Comparison of ENCODE assay signal across 14 cellular contexts in genomic region chr7:134552105-134552504, GRCh38. TPM values are rescaled to one million over a fixed set of nuclear protein-coding genes. Genes with fewer than 3 reads are reported as not detected.
DNase-seq lines count a peak whose midpoint lies in the region; ATAC-seq, FAIRE-seq and TF ChIP-seq lines count a peak whose summit lies in the region.
"Had no signal": no experiment of that assay in that cellular context is flagged by ENCODE, and none has a peak within 500 bp of the region (broad histone marks: within the 10 kb centered on the region; RNA-seq: fewer than 3 reads in every experiment).

No MANE protein-coding gene starts in this region.

- H4K91ac ChIP-seq in H1 (replicated peaks; ENCODE audit: insufficient read length, low read length) = no peak overlapping the region

- peak; percentile 3 for DNase-seq in EL
- peak; percentile 28 for DNase-seq in NB4 (ENCODE audit: low read depth)
- no peak for DNase-seq in H1 (ENCODE audit: low read depth in 1 of 2, low spot score in 2 of 2)
- DNase-seq in osteoblast (ENCODE audit: insufficient read length, low spot score, missing footprints) = no peak
- DNase-seq in kidney tubule cell (ENCODE audit: low spot score) = no peak
- no peak for DNase-seq in NCI-H1436 (lab: John Stamatoyannopoulos, UW)
- no peak for DNase-seq in HPDE6-E6E7 (ENCODE audit: extremely low spot score)
- DNase-seq: activated effector memory CD4-positive, alpha-beta T cell treated with anti-CD3 and anti-CD28 coated beads, Interleukin-2, amount 50 U/mL, for 16 hours; DMS79 treated with DMSO at 0.1 percent for 48 hours; H7; occipital lobe; thyroid gland had no signal

- no peak for ATAC-seq in GM21528 (IDR thresholded peaks at IDR 0.05; ENCODE audit: low FRiP score, unreplicated experiment)

- 72% methylated on average over 3 of the region's 7 CpGs; no CpG with 5 or more reads in 1 of the 2 experiments for WGBS in H1 (ENCODE audit: extremely low coverage in 1 of 2, insufficient coverage in 1 of 2, insufficient read length in 1 of 2, insufficient replicate concordance in 2 of 2, low coverage in 1 of 2, low lambda C conversion rate in 2 of 2, missing lambda C conversion rate in 1 of 2), 2 experiments

- CTCF ChIA-PET in H1 (lab: Charles Lee; ENCODE audit: partially characterized antibody) = interaction anchor here (0.6 to 6.3 kb wide), 24 partner anchors 9 to 231 kb away, joined by 3 to 40 read pairs (median 4); partner anchors contain the start of gene AKR1B1

- H3K27me3 ChIP-seq in H1 (replicated peaks in 1 of 4; ENCODE audit: control insufficient read depth in 3 of 4, extremely low read depth in 1 of 4, insufficient read depth in 3 of 4, low read length in 3 of 4) = no peaks in the 10 kb centered on the region; a peak in 1 of 7 replicates
- peaks cover 10% of the 10 kb centered on the region for H3K27me3 ChIP-seq in osteoblast (ENCODE audit: insufficient read depth, low read length)
- H3K27me3 ChIP-seq: thyroid gland had no signal

- H3K4ac ChIP-seq in H1 (replicated peaks; ENCODE audit: insufficient read length, low read depth, low read length) = no peak overlapping the region

- H2BK5ac ChIP-seq in H1 (ENCODE audit: low read depth, low read length) = no peak overlapping the region

- H3K4me3 ChIP-seq in NB4 (ENCODE audit: low read depth, low read length) (no peak overlapping the region), H1 (ENCODE audit: extremely low read depth in 1 of 4, insufficient read depth in 2 of 4, low read depth in 3 of 4, low read length in 4 of 4) (no peak overlapping the region), osteoblast (ENCODE audit: insufficient read depth, low read length) (no peak overlapping the region)
- H3K4me3 ChIP-seq: thyroid gland had no signal

- H3K4me2 ChIP-seq in H1 (ENCODE audit: insufficient read depth in 1 of 2, low read depth in 2 of 2, low read length in 2 of 2) (no peak overlapping the region), osteoblast (ENCODE audit: insufficient read depth, low read length) (no peak overlapping the region)

- H3K79me2 ChIP-seq in H1 (ENCODE audit: control insufficient read depth in 1 of 2, insufficient read depth in 2 of 2, low read length in 2 of 2) = no peaks in the 10 kb centered on the region
- H3K79me2 ChIP-seq in osteoblast (ENCODE audit: insufficient read depth, low read length) = no peaks in the 10 kb centered on the region

- H3K9me3 ChIP-seq in H1 (ENCODE audit: insufficient read depth in 2 of 2, low read depth in 1 of 2, low read length in 1 of 2) (no peaks in the 10 kb centered on the region), osteoblast (ENCODE audit: low read depth, low read length) (no peaks in the 10 kb centered on the region)
- H3K9me3 ChIP-seq: thyroid gland had no signal

- H3K9ac ChIP-seq in H1 (replicated peaks in 1 of 4; ENCODE audit: extremely low read depth in 1 of 4, low read depth in 3 of 4, low read length in 3 of 4) = no peak overlapping the region

- no peak overlapping the region for H4K8ac ChIP-seq in H1 (ENCODE audit: extremely low read depth, insufficient read depth, low read length)

- H4K20me1 ChIP-seq in H1 (replicated peaks in 1 of 2; ENCODE audit: control insufficient read depth in 1 of 2, insufficient read depth in 2 of 2, low read length in 2 of 2) (no peaks in the 10 kb centered on the region), osteoblast (ENCODE audit: insufficient read depth, low read length) (no peaks in the 10 kb centered on the region)

- TF ChIP-seq RAD21 in H1 (IDR thresholded peaks at IDR 0.05 in 1 of 2, conservative IDR thresholded peaks at IDR 0.05 in 1 of 2; ENCODE audit: low read depth in 2 of 2, low read length in 2 of 2) = peak; percentile 55 to 68

- H3K36me3 ChIP-seq in H1 (ENCODE audit: control insufficient read depth in 2 of 4, insufficient read depth in 4 of 4, low read length in 3 of 4) (no peaks in the 10 kb centered on the region), osteoblast (ENCODE audit: insufficient read depth, low read length) (no peaks in the 10 kb centered on the region)
- H3K36me3 ChIP-seq: thyroid gland had no signal

- no peak overlapping the region for H3K14ac ChIP-seq in H1 (ENCODE audit: insufficient read length)

- no peaks in the 10 kb centered on the region for H3K79me1 ChIP-seq in H1 (ENCODE audit: low read depth, low read length)

- H3K18ac ChIP-seq in H1 (ENCODE audit: extremely low read depth, low read length) = no peak overlapping the region

- H3K56ac ChIP-seq in H1 (replicated peaks; ENCODE audit: insufficient read length, low read depth, low read length) = no peak overlapping the region

- no peak overlapping the region for H2BK12ac ChIP-seq in H1 (ENCODE audit: low read depth, low read length)

- POLR2A ChIA-PET in H1 (lab: Charles Lee; ENCODE audit: partially characterized antibody) = interaction anchor here (1.0 kb wide), 1 partner anchor 94 kb away, joined by 3 read pairs; no protein-coding TSS in a partner anchor

- H2AFZ ChIP-seq in H1 (ENCODE audit: low read length) (no peak overlapping the region), osteoblast (ENCODE audit: low read length) (no peak overlapping the region)

- no peak overlapping the region for H2AK5ac ChIP-seq in H1 (ENCODE audit: low read depth, low read length)

- H3K4me1 ChIP-seq in H1 (replicated peaks in 1 of 4; ENCODE audit: control insufficient read depth in 3 of 4, insufficient read depth in 4 of 4, low read length in 3 of 4) (peaks cover 1 to 6% (median 4%) of the 10 kb centered on the region in 4 experiments; a peak in 6 of 7 replicates), osteoblast (ENCODE audit: insufficient read depth, low read length) (peaks cover 8% of the 10 kb centered on the region)

- H4K5ac ChIP-seq in H1 (ENCODE audit: insufficient read length, low read depth, low read length) = no peak overlapping the region

- TF ChIP-seq EP300 in H1 (IDR thresholded peaks at IDR 0.05; ENCODE audit: borderline replicate concordance in 1 of 2, low read depth in 2 of 2, low read length in 2 of 2) = no peak

- H2BK120ac ChIP-seq in H1 (replicated peaks; ENCODE audit: low read depth, low read length) = no peak overlapping the region

- peak; percentile 12 for TF ChIP-seq CTCF in NB4 (IDR thresholded peaks at IDR 0.05; ENCODE audit: low read depth, low read length)
- TF ChIP-seq CTCF in H1 (IDR thresholded peaks at IDR 0.05; ENCODE audit: control extremely low read depth in 1 of 3, insufficient read depth in 1 of 3, low read depth in 1 of 3, low read length in 3 of 3) = peak; percentile 42 to 60 (median 52)
- peak; percentile 40 for TF ChIP-seq CTCF in osteoblast (IDR thresholded peaks at IDR 0.05; ENCODE audit: extremely low read depth, low read depth, low read length)

- H3K27ac ChIP-seq in H1 (ENCODE audit: low read depth, low read length) (no peak overlapping the region), osteoblast (ENCODE audit: low read depth, low read length) (no peak overlapping the region)
- H3K27ac ChIP-seq: thyroid gland, VCaP had no signal

- H3K23me2 ChIP-seq in H1 (ENCODE audit: low read depth, low read length) = no peaks in the 10 kb centered on the region

- H3K23ac ChIP-seq in H1 (ENCODE audit: insufficient read length) = no peak overlapping the region

- no peak for FAIRE-seq in H1 (lab: Jason Lieb, UNC)

- H2BK15ac ChIP-seq in H1 (ENCODE audit: low read length) = no peak overlapping the region

- no peak for TF ChIP-seq POLR2A in NB4 (IDR thresholded peaks at IDR 0.05; ENCODE audit: extremely low read depth, insufficient read length)
- TF ChIP-seq POLR2A in H1 (IDR thresholded peaks at IDR 0.05; ENCODE audit: control extremely low read depth in 1 of 2, low read depth in 2 of 2, low read length in 2 of 2) = no peak

- H2BK20ac ChIP-seq in H1 (ENCODE audit: low read length) = no peak overlapping the region

TF ChIP-seq in H1, 55 proteins besides CTCF, POLR2A, EP300 and RAD21 (continues in another document):
- TF ChIP-seq ZNF274 (IDR thresholded peaks at IDR 0.05; ENCODE audit: borderline replicate concordance, extremely low read depth, low read length) (no peak), TBP (IDR thresholded peaks at IDR 0.05; ENCODE audit: low read depth, low read length) (no peak), NANOG (IDR thresholded peaks at IDR 0.05; ENCODE audit: insufficient read depth, low read depth, low read length, poor library complexity, severe bottlenecking) (no peak), TEAD4 (IDR thresholded peaks at IDR 0.05; ENCODE audit: low read depth, low read length) (no peak), EGR1 (IDR thresholded peaks at IDR 0.05; ENCODE audit: borderline replicate concordance, low read depth, low read length) (no peak), BRCA1 (IDR thresholded peaks at IDR 0.05; ENCODE audit: low read depth, low read length) (no peak), TAF1 (IDR thresholded peaks at IDR 0.05; ENCODE audit: low read depth, low read length) (no peak), GTF2F1 (IDR thresholded peaks at IDR 0.05; ENCODE audit: borderline replicate concordance, low read depth, low read length) (no peak), FOSL1 (IDR thresholded peaks at IDR 0.05; ENCODE audit: insufficient read depth, low read depth, low read length) (no peak), SP1 (IDR thresholded peaks at IDR 0.05; ENCODE audit: low read depth, low read length) (no peak), CTBP2 (IDR thresholded peaks at IDR 0.05; ENCODE audit: borderline replicate concordance, insufficient read depth, insufficient read length, low read length) (no peak)

RNA-seq across cellular contexts. Expression of gene AKR1B15, which starts 3.2 kb away (rescaled TPM):
- 0.25 and 0.47 TPM in 2 replicates for total RNA-seq in H1 (2021; fragmentation: NEBNext Ultra II Directional; extraction: Animal tissue kit (Norgen Biotek cat#: 25700))
- 0.15 TPM in 1 of 2 replicates, not detected in the other for polyA plus RNA-seq in H1 (2011; rRNA removed)
- 0.09 TPM for polyA plus RNA-seq in H1 (2011; cell fraction: cytosol; rRNA removed)
- polyA plus RNA-seq in H1 (2011; cell fraction: nucleus; rRNA removed) = 0.10 TPM
- polyA plus RNA-seq in H1 (2012, experiment 1 of 2) = 0.08 TPM in 1 of 4 replicates, not detected in the others
- not detected for polyA plus RNA-seq in H1 (2012, experiment 2 of 2)
- polyA plus RNA-seq in H1 (2013, experiment 1 of 2) = 0.12 TPM
- 0.13 TPM for polyA plus RNA-seq in H1 (2013, experiment 2 of 2)
- polyA minus RNA-seq in H1 (2011; rRNA and poly(A)+ RNA removed) = 0.10 TPM in 1 of 2 replicates, not detected in the other
- not detected for polyA minus RNA-seq in H1 (2011; cell fraction: cytosol; rRNA and poly(A)+ RNA removed)
- not detected for polyA minus RNA-seq in H1 (2011; cell fraction: nucleus; rRNA and poly(A)+ RNA removed)
- 0.29 and 0.36 TPM in 2 replicates for total RNA-seq in osteoblast
- total RNA-seq: H7, occipital lobe had no signal

RNA-seq across cellular contexts. Expression of gene AKR1B10, which starts 24.7 kb away (rescaled TPM):
- total RNA-seq in H1 (2021; fragmentation: NEBNext Ultra II Directional; extraction: Animal tissue kit (Norgen Biotek cat#: 25700)) = not detected in 2 replicates
- polyA plus RNA-seq in H1 (2011; rRNA removed) = 0.03 TPM in 1 of 2 replicates, not detected in the other
- polyA plus RNA-seq in H1 (2011; cell fraction: cytosol; rRNA removed) = 0.05 TPM
- polyA plus RNA-seq in H1 (2011; cell fraction: nucleus; rRNA removed) = not detected
- not detected in 4 replicates for polyA plus RNA-seq in H1 (2012, experiment 1 of 2)
- not detected for polyA plus RNA-seq in H1 (2012, experiment 2 of 2)
- not detected for polyA plus RNA-seq in H1 (2013, experiment 1 of 2)
- polyA plus RNA-seq in H1 (2013, experiment 2 of 2) = not detected
- polyA minus RNA-seq in H1 (2011; rRNA and poly(A)+ RNA removed) = not detected in 2 replicates
- not detected for polyA minus RNA-seq in H1 (2011; cell fraction: cytosol; rRNA and poly(A)+ RNA removed)
- polyA minus RNA-seq in H1 (2011; cell fraction: nucleus; rRNA and poly(A)+ RNA removed) = 1.1 TPM
- 1.4 and 2.4 TPM in 2 replicates for total RNA-seq in osteoblast
- total RNA-seq: H7, occipital lobe had no signal

Comparison
In these comparisons a context has a peak if more than half of its experiments do, and no peak if none do; other contexts are left out.
1. DNase-seq: peak in EL (single experiment) and NB4 (single experiment); none in H1 (0 of 2), osteoblast (single experiment), kidney tubule cell (single experiment), NCI-H1436 (single experiment) and HPDE6-E6E7 (single experiment).
2. Peak in every context shown above with its lines, with median percentiles within 50 percentile points of each other: CTCF ChIP-seq.